Comparison of ENCODE assay signal across 8 cellular contexts in genomic region chr4:2041234-2042130, GRCh38. TPM values are rescaled to one million over a fixed set of nuclear protein-coding genes. Genes with fewer than 3 reads are reported as not detected.
DNase-seq lines count a peak whose midpoint lies in the region; ATAC-seq and TF ChIP-seq lines count a peak whose summit lies in the region.

No MANE protein-coding gene starts in this region.

- H3K27me3 Mint-ChIP-seq in activated naive CD8-positive, alpha-beta T cell treated with anti-CD3 and anti-CD28 coated beads, Interleukin-2, amount 50 U/mL, for 24 hours: peaks cover 17% of the 10 kb centered on the region

- in situ Hi-C loops in transverse colon (cut with MboI; ENCODE audit: low pct_ligation_motif_present in 1 of 4, low pct_unique_long_range_greater_than_20kb in 1 of 4, low sequenced_read_pairs in 3 of 4): no loop called here

- H3K27ac ChIP-seq in left ventricle myocardium inferior (replicated peaks): no peak overlapping the region
- peak overlapping the region; percentile 8 to 70 (median 62) for H3K27ac ChIP-seq in transverse colon

- 0% methylated on average over 32 of the region's 94 CpGs; no CpG with 5 or more reads in 1 of the 2 donors for whole genome bisulfite sequencing in transverse colon (ENCODE audit: low coverage in 1 of 2), 2 donors

- no peaks in the 10 kb centered on the region for H3K9me3 Mint-ChIP-seq in activated naive CD8-positive, alpha-beta T cell treated with anti-CD3 and anti-CD28 coated beads, Interleukin-2, amount 50 U/mL, for 24 hours

- peak overlapping the region; percentile 78 for H3K4me3 Mint-ChIP-seq in activated naive CD8-positive, alpha-beta T cell treated with anti-CD3 and anti-CD28 coated beads, Interleukin-2, amount 50 U/mL, for 24 hours

- peaks cover 5% of the 10 kb centered on the region for H3K4me1 Mint-ChIP-seq in activated naive CD8-positive, alpha-beta T cell treated with anti-CD3 and anti-CD28 coated beads, Interleukin-2, amount 50 U/mL, for 24 hours

- H3K4me3 ChIP-seq in LNCaP clone FGC (ENCODE audit: low read depth, low read length): peak overlapping the region; percentile 73
- H3K4me3 ChIP-seq in left ventricle myocardium inferior: peak overlapping the region; percentile 79
- peak overlapping the region; percentile 56 to 94 (median 84) for H3K4me3 ChIP-seq in transverse colon

- TF ChIP-seq EP300 in transverse colon (IDR thresholded peaks at IDR 0.05; ENCODE audit: low read depth): no peak

- intact Hi-C loops in left ventricle myocardium inferior (cut with micrococcal nuclease): no loop called here
- intact Hi-C loops in transverse colon (cut with DNase I; ENCODE audit: low total_unique reads): no loop called here

- no peaks in the 10 kb centered on the region for H3K36me3 Mint-ChIP-seq in activated naive CD8-positive, alpha-beta T cell treated with anti-CD3 and anti-CD28 coated beads, Interleukin-2, amount 50 U/mL, for 24 hours (ENCODE audit: low read depth)

- ATAC-seq in GM21390 (IDR thresholded peaks at IDR 0.05; ENCODE audit: unreplicated experiment): peak; percentile 65
- ATAC-seq in activated naive CD8-positive, alpha-beta T cell treated with anti-CD3 and anti-CD28 coated beads, Interleukin-2, amount 50 U/mL, for 24 hours: peak; percentile 82

- H3K9me3 ChIP-seq in left ventricle myocardium inferior (replicated peaks) (no peaks in the 10 kb centered on the region), transverse colon (no peaks in the 10 kb centered on the region)

- no peak for TF ChIP-seq CTCF in LNCaP clone FGC (IDR thresholded peaks at IDR 0.05; ENCODE audit: control insufficient read depth, extremely low read depth, insufficient read depth)
- no peak for TF ChIP-seq CTCF in left ventricle myocardium inferior (IDR thresholded peaks at IDR 0.05; ENCODE audit: borderline replicate concordance)
- TF ChIP-seq CTCF in transverse colon (IDR thresholded peaks at IDR 0.05): no peak

- peaks cover 28% of the 10 kb centered on the region for H3K4me1 ChIP-seq in left ventricle myocardium inferior
- H3K4me1 ChIP-seq in transverse colon: peaks cover 0 to 27% (median 19%) of the 10 kb centered on the region in 4 donors

- DNase-seq in COLO668 (lab: John Stamatoyannopoulos, UW; ENCODE audit: unreplicated experiment) (peak; percentile 55), LNCaP clone FGC (ENCODE audit: low read depth) (peak; percentile 15), SW480 (ENCODE audit: low spot score) (peak; percentile 37), left ventricle myocardium inferior (peak; percentile 84), pons (ENCODE audit: low spot score) (peak; percentile 76), transverse colon (peak; percentile 86)
- peak; percentile 92 for DNase-seq in activated naive CD8-positive, alpha-beta T cell treated with anti-CD3 and anti-CD28 coated beads, Interleukin-2, amount 50 U/mL, for 24 hours

- no peak for TF ChIP-seq POLR2A in transverse colon (IDR thresholded peaks at IDR 0.05)

- H3K36me3 ChIP-seq in left ventricle myocardium inferior (no peaks in the 10 kb centered on the region), transverse colon (no peaks in the 10 kb centered on the region)

- H3K27ac Mint-ChIP-seq in activated naive CD8-positive, alpha-beta T cell treated with anti-CD3 and anti-CD28 coated beads, Interleukin-2, amount 50 U/mL, for 24 hours: no peak overlapping the region

- H3K27me3 ChIP-seq in left ventricle myocardium inferior (ENCODE audit: low read depth) (peaks cover 81% of the 10 kb centered on the region), transverse colon (peaks cover 32% of the 10 kb centered on the region)

RNA-seq across cellular contexts. Expression of gene NAT8L, which starts 17.6 kb away (rescaled TPM):
- total RNA-seq in left ventricle myocardium inferior (0.52 TPM), transverse colon (1 to 10 TPM in 1 of 4 donors, under 1 TPM in 2, not detected in 1; 0.14 to 1.9 (median 0.64) TPM)

RNA-seq across cellular contexts. Expression of gene NELFA, which starts 32.7 kb away (rescaled TPM):
- total RNA-seq in left ventricle myocardium inferior: 10.2 TPM
- total RNA-seq in transverse colon: 10 to 100 TPM; 22.0 to 80.4 (median 31.8) TPM

Comparison
In these comparisons a context has a peak if more than half of its experiments do, and no peak if none do; other contexts are left out.
1. DNase-seq: peak in every context shown above with its lines; median percentile 92 in activated naive CD8-positive, alpha-beta T cell treated with anti-CD3 and anti-CD28 coated beads, Interleukin-2, amount 50 U/mL, for 24 hours; 86 in transverse colon; 84 in left ventricle myocardium inferior; 76 in pons; 55 in COLO668; 37 in SW480; 15 in LNCaP clone FGC.